19 cellular contexts compared by ENCODE assay signal in genomic region chr4:3083732-3084131, GRCh38. TPM values are rescaled to one million over a fixed set of nuclear protein-coding genes. Genes with fewer than 3 reads are reported as not detected.
A peak's percentile ranks its signal among the peaks of the same experiment; 100 is the strongest.
DNase-seq lines count a peak whose midpoint lies in the region; ATAC-seq and TF ChIP-seq lines count a peak whose summit lies in the region.
"Had no signal": no experiment of that assay in that cellular context is flagged by ENCODE, and none has a peak within 500 bp of the region (broad histone marks: within the 10 kb centered on the region; RNA-seq: fewer than 3 reads in every experiment).

No MANE protein-coding gene starts in this region.

- H3K36me3 Mint-ChIP-seq in activated CD4-positive, alpha-beta T cell treated with anti-CD3 and anti-CD28 coated beads, Interleukin-2, amount 10 ng/mL, durations not matched to agents 7 days and 5 days (ENCODE audit: low read depth) = peaks cover 32% of the 10 kb centered on the region
- H3K36me3 Mint-ChIP-seq in CD14-positive monocyte (peaks cover 22 to 34% of the 10 kb centered on the region in 2 donors), activated B cell treated with CpG ODN at 0.5 μM for 24 hours (ENCODE audit: low read depth) (peaks cover 26% of the 10 kb centered on the region), memory B cell (peaks cover 15% of the 10 kb centered on the region), natural killer cell (no peaks in the 10 kb centered on the region)

- no peaks in the 10 kb centered on the region for H3K9me3 Mint-ChIP-seq in activated CD4-positive, alpha-beta T cell treated with anti-CD3 and anti-CD28 coated beads, Interleukin-2, amount 10 ng/mL, durations not matched to agents 7 days and 5 days
- peaks cover 0 to 3% (median 0%) of the 10 kb centered on the region in 7 donors for H3K9me3 Mint-ChIP-seq in CD14-positive monocyte
- no peaks in the 10 kb centered on the region for H3K9me3 Mint-ChIP-seq in activated B cell treated with CpG ODN at 0.5 μM for 24 hours
- H3K9me3 Mint-ChIP-seq in memory B cell = no peaks in the 10 kb centered on the region
- no peaks in the 10 kb centered on the region for H3K9me3 Mint-ChIP-seq in natural killer cell
- H3K9me3 Mint-ChIP-seq: CD4-positive, alpha-beta T cell had no signal

- H3K27me3 Mint-ChIP-seq in activated CD4-positive, alpha-beta T cell treated with anti-CD3 and anti-CD28 coated beads, Interleukin-2, amount 10 ng/mL, durations not matched to agents 7 days and 5 days = no peaks in the 10 kb centered on the region
- H3K27me3 Mint-ChIP-seq in CD14-positive monocyte (ENCODE audit: low read depth in 3 of 3) (peaks cover 0 to 4% (median 0%) of the 10 kb centered on the region in 3 donors), activated B cell treated with CpG ODN at 0.5 μM for 24 hours (no peaks in the 10 kb centered on the region), memory B cell (no peaks in the 10 kb centered on the region), natural killer cell (ENCODE audit: low read depth in 2 of 2) (no peaks in the 10 kb centered on the region)
- H3K27me3 Mint-ChIP-seq: CD4-positive, alpha-beta T cell had no signal

- DNase-seq in activated CD4-positive, alpha-beta T cell treated with anti-CD3 and anti-CD28 coated beads, Interleukin-2, amount 10 ng/mL, durations not matched to agents 7 days and 5 days = no peak
- DNase-seq in activated CD4-positive, alpha-beta T cell treated with anti-CD3 and anti-CD28 coated beads, Interleukin-2, amount 50 U/mL, for 48 hours = no peak
- DNase-seq in CD14-positive monocyte (ENCODE audit: low spot score) (no peak), activated B cell treated with CpG ODN at 0.5 μM for 24 hours (no peak), memory B cell (ENCODE audit: low spot score in 2 of 2) (no peak), NCI-H1092 treated with DMSO at 0.1 percent for 48 hours (lab: John Stamatoyannopoulos, UW) (no peak), nucleus accumbens (lab: John Stamatoyannopoulos, UW) (no peak), natural killer cell (no peak)
- DNase-seq: AML-193; Calu3; CD4-positive, alpha-beta T cell; DMS79; HCEC 1CT; MV-4-11; NCI-H1436 treated with DMSO at 0.1 percent for 48 hours; NCI-H2081; NCI-H524; RPMI8226 had no signal

- CTCF ChIA-PET in activated CD4-positive, alpha-beta T cell treated with anti-CD3 and anti-CD28 coated beads, Interleukin-2, amount 10 ng/mL, durations not matched to agents 7 days and 5 days (lab: Charles Lee) = interaction anchor here (0.7 to 0.9 kb wide), 2 partner anchors 36 to 43 kb away, joined by 3 read pairs; no protein-coding TSS in a partner anchor
- CTCF ChIA-PET in activated B cell treated with CpG ODN at 0.5 μM for 24 hours (lab: Charles Lee) = no interaction called here

- TF ChIP-seq CTCF in CD14-positive monocyte (IDR thresholded peaks at IDR 0.05) = no peak
- no peak for TF ChIP-seq CTCF in activated B cell treated with CpG ODN at 0.5 μM for 24 hours (IDR thresholded peaks at IDR 0.05)
- TF ChIP-seq CTCF in natural killer cell (IDR thresholded peaks at IDR 0.05) = no peak

- peaks cover 54% of the 10 kb centered on the region for H3K4me1 Mint-ChIP-seq in activated CD4-positive, alpha-beta T cell treated with anti-CD3 and anti-CD28 coated beads, Interleukin-2, amount 10 ng/mL, durations not matched to agents 7 days and 5 days
- H3K4me1 Mint-ChIP-seq in CD14-positive monocyte = peaks cover 38% of the 10 kb centered on the region
- peaks cover 64% of the 10 kb centered on the region for H3K4me1 Mint-ChIP-seq in activated B cell treated with CpG ODN at 0.5 μM for 24 hours
- peaks cover 32% of the 10 kb centered on the region for H3K4me1 Mint-ChIP-seq in memory B cell
- H3K4me1 Mint-ChIP-seq in natural killer cell = peaks cover 19 to 34% of the 10 kb centered on the region in 2 donors

- POLR2A ChIA-PET in activated CD4-positive, alpha-beta T cell treated with anti-CD3 and anti-CD28 coated beads, Interleukin-2, amount 10 ng/mL, durations not matched to agents 7 days and 5 days (lab: Charles Lee) = no interaction called here
- POLR2A ChIA-PET in activated B cell treated with CpG ODN at 0.5 μM for 24 hours (lab: Charles Lee) = interaction anchor here (1.2 kb wide), 1 partner anchor 47 kb away, joined by 3 read pairs; no protein-coding TSS in a partner anchor

- H3K4me3 Mint-ChIP-seq in activated CD4-positive, alpha-beta T cell treated with anti-CD3 and anti-CD28 coated beads, Interleukin-2, amount 10 ng/mL, durations not matched to agents 7 days and 5 days = no peak overlapping the region
- H3K4me3 Mint-ChIP-seq in CD14-positive monocyte (no peak overlapping the region), activated B cell treated with CpG ODN at 0.5 μM for 24 hours (no peak overlapping the region), memory B cell (peak overlapping the region; percentile 2), natural killer cell (no peak overlapping the region)
- H3K4me3 Mint-ChIP-seq: CD4-positive, alpha-beta T cell had no signal

- intact Hi-C loops in CD14-positive monocyte (cut with micrococcal nuclease) = no loop called here
- intact Hi-C loops in activated B cell treated with CpG ODN at 0.5 μM for 24 hours (cut with micrococcal nuclease) = no loop called here
- intact Hi-C loops in natural killer cell (cut with micrococcal nuclease) = no loop called here

- peak overlapping the region; percentile 1 for H3K27ac Mint-ChIP-seq in activated CD4-positive, alpha-beta T cell treated with anti-CD3 and anti-CD28 coated beads, Interleukin-2, amount 10 ng/mL, durations not matched to agents 7 days and 5 days
- H3K27ac Mint-ChIP-seq in CD14-positive monocyte (peak overlapping the region in 4 of 7 donors; percentile 42 to 59 (median 50)), activated B cell treated with CpG ODN at 0.5 μM for 24 hours (peak overlapping the region; percentile 14), memory B cell (peak overlapping the region; percentile 1), natural killer cell (peak overlapping the region in 1 of 2 donors; percentile 13)
- H3K27ac Mint-ChIP-seq: CD4-positive, alpha-beta T cell had no signal

- ATAC-seq in activated B cell treated with CpG ODN at 0.5 μM for 24 hours (ENCODE audit: low read depth) = no peak
- no peak for ATAC-seq in memory B cell (ENCODE audit: low read depth)
- no peak for ATAC-seq in natural killer cell

RNA-seq across cellular contexts. Expression of gene HTT, which starts 9.3 kb away (rescaled TPM):
- 10 to 100 TPM; 72.0 to 83.7 TPM for total RNA-seq in activated CD4-positive, alpha-beta T cell treated with anti-CD3 and anti-CD28 coated beads, Interleukin-2, amount 10 ng/mL, durations not matched to agents 7 days and 5 days
- 1 to 10 TPM; 1.8 to 3.0 TPM for polyA plus RNA-seq in CD14-positive monocyte
- total RNA-seq in activated B cell treated with CpG ODN at 0.5 μM for 24 hours (239 and 242 TPM in 2 replicates), natural killer cell (100 to 1,000 TPM; 132 to 175 (median 165) TPM)

RNA-seq across cellular contexts. Expression of gene HTT-AS, which starts 9.4 kb away (rescaled TPM):
- not detected for total RNA-seq in activated CD4-positive, alpha-beta T cell treated with anti-CD3 and anti-CD28 coated beads, Interleukin-2, amount 10 ng/mL, durations not matched to agents 7 days and 5 days
- polyA plus RNA-seq in CD14-positive monocyte = not detected
- not detected in 2 replicates for total RNA-seq in activated B cell treated with CpG ODN at 0.5 μM for 24 hours
- total RNA-seq in natural killer cell = not detected
- total RNA-seq: Calu3; CD4-positive, alpha-beta T cell; G401 had no signal
